In the genomic region with DNA sequence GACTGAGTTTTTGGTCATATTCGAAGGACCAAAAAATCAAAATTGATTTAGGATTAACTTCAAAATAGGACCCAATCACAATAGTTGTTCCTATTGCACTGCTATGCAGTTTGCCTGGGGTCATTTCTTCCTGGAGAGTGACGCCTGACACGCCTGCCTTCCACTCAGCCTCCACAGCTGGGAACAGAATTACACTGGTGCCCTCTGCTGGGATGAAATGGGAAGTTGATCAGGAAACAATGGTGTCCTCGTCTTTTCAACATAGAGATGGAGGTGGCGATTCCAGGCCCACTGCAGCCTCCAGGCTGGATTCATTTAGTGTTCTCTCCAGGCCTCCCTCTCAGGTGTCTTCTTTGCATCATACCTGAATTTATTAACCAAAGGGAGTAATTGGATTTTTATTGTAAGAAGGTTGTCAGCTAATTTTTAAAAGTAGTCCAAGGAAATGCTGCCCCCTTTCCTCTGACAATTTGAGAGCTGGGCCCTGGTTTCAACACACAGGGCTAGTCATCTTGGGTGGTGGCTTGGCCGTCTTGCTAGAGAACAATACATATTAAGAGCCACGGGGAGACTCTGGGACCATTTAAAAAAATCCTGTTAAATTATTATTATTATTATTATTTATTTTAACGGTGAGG, we compare ENCODE assay signal across 8 cellular contexts.
DNase-seq lines count a peak whose midpoint lies in the region; ATAC-seq and TF ChIP-seq lines count a peak whose summit lies in the region.

No MANE protein-coding gene starts in this region.

- no peak overlapping the region for H3K27ac Mint-ChIP-seq in CD8-positive, alpha-beta T cell
- no peak overlapping the region for H3K27ac Mint-ChIP-seq in activated CD4-positive, alpha-beta T cell treated with anti-CD3 and anti-CD28 coated beads, Interleukin-2, amount 10 ng/mL, durations not matched to agents 7 days and 5 days

- no peaks in the 10 kb centered on the region for H3K4me1 ChIP-seq in CD8-positive, alpha-beta T cell (ENCODE audit: insufficient read depth, low read length)

- intact Hi-C loops in CD8-positive, alpha-beta T cell (cut with DNase I, micrococcal nuclease) = loop anchor here (1.0 to 10.0 kb wide), 15 partner anchors 91 to 1308 kb away; no protein-coding TSS in a partner anchor

- CTCF ChIA-PET in CD8-positive, alpha-beta T cell (lab: Charles Lee) = interaction anchor here (0.5 to 1.9 kb wide), 11 partner anchors 10 to 1682 kb away, joined by 3 to 13 read pairs (median 3); no protein-coding TSS in a partner anchor
- CTCF ChIA-PET in activated CD4-positive, alpha-beta T cell treated with anti-CD3 and anti-CD28 coated beads, Interleukin-2, amount 10 ng/mL, durations not matched to agents 7 days and 5 days (lab: Charles Lee) = no interaction called here

- H3K4me3 Mint-ChIP-seq in CD8-positive, alpha-beta T cell = no peak overlapping the region
- H3K4me3 Mint-ChIP-seq in activated CD4-positive, alpha-beta T cell treated with anti-CD3 and anti-CD28 coated beads, Interleukin-2, amount 10 ng/mL, durations not matched to agents 7 days and 5 days = no peak overlapping the region

- no peaks in the 10 kb centered on the region for H3K9me3 Mint-ChIP-seq in CD8-positive, alpha-beta T cell
- no peaks in the 10 kb centered on the region for H3K9me3 Mint-ChIP-seq in activated CD4-positive, alpha-beta T cell treated with anti-CD3 and anti-CD28 coated beads, Interleukin-2, amount 10 ng/mL, durations not matched to agents 7 days and 5 days

- peaks cover 3% of the 10 kb centered on the region for H3K4me1 Mint-ChIP-seq in CD8-positive, alpha-beta T cell (ENCODE audit: low read depth)
- H3K4me1 Mint-ChIP-seq in activated CD4-positive, alpha-beta T cell treated with anti-CD3 and anti-CD28 coated beads, Interleukin-2, amount 10 ng/mL, durations not matched to agents 7 days and 5 days = no peaks in the 10 kb centered on the region

- H3K27me3 Mint-ChIP-seq in CD8-positive, alpha-beta T cell (ENCODE audit: low read depth) = peaks cover 3% of the 10 kb centered on the region
- no peaks in the 10 kb centered on the region for H3K27me3 Mint-ChIP-seq in activated CD4-positive, alpha-beta T cell treated with anti-CD3 and anti-CD28 coated beads, Interleukin-2, amount 10 ng/mL, durations not matched to agents 7 days and 5 days

- POLR2A ChIA-PET in CD8-positive, alpha-beta T cell (lab: Charles Lee) = no interaction called here
- POLR2A ChIA-PET in activated CD4-positive, alpha-beta T cell treated with anti-CD3 and anti-CD28 coated beads, Interleukin-2, amount 10 ng/mL, durations not matched to agents 7 days and 5 days (lab: Charles Lee) = no interaction called here

- H3K4me3 ChIP-seq in CD8-positive, alpha-beta T cell (ENCODE audit: low read depth, low read length) = no peak overlapping the region

- no peak overlapping the region for H3K27ac ChIP-seq in CD8-positive, alpha-beta T cell (ENCODE audit: low read depth, low read length)

- H3K9me3 ChIP-seq in CD8-positive, alpha-beta T cell (ENCODE audit: low read length) = no peaks in the 10 kb centered on the region

- DNase-seq in CD8-positive, alpha-beta T cell = peak; percentile 37 to 77 (median 54)
- DNase-seq in NCI-H510A (lab: John Stamatoyannopoulos, UW) (peak; percentile 12), dermis microvascular lymphatic vessel endothelial cell (ENCODE audit: low read depth in 2 of 2) (peak; percentile 56 to 73), medulla oblongata (ENCODE audit: extremely low spot score) (peak; percentile 93)
- peak; percentile 65 for DNase-seq in activated CD4-positive, alpha-beta T cell treated with anti-CD3 and anti-CD28 coated beads, Interleukin-2, amount 10 ng/mL, durations not matched to agents 7 days and 5 days
- DNase-seq in stimulated activated CD8-positive, alpha-beta memory T cell treated with anti-CD3 and anti-CD28 coated beads, Interleukin-15, amount 100 ng/mL, for 1 hour (ENCODE audit: low read depth) = peak; percentile 42

- no peaks in the 10 kb centered on the region for H3K36me3 Mint-ChIP-seq in CD8-positive, alpha-beta T cell
- no peaks in the 10 kb centered on the region for H3K36me3 Mint-ChIP-seq in activated CD4-positive, alpha-beta T cell treated with anti-CD3 and anti-CD28 coated beads, Interleukin-2, amount 10 ng/mL, durations not matched to agents 7 days and 5 days (ENCODE audit: low read depth)

- peak; percentile 88 for ATAC-seq in CD8-positive, alpha-beta T cell
- peak; percentile 97 for ATAC-seq in GM19395 (IDR thresholded peaks at IDR 0.05; ENCODE audit: unreplicated experiment)
- ATAC-seq in HG03457 (IDR thresholded peaks at IDR 0.05; ENCODE audit: unreplicated experiment) = peak; percentile 91

- no peaks in the 10 kb centered on the region for H3K36me3 ChIP-seq in CD8-positive, alpha-beta T cell (ENCODE audit: insufficient read depth, low read length)

- no peaks in the 10 kb centered on the region for H3K27me3 ChIP-seq in CD8-positive, alpha-beta T cell (ENCODE audit: insufficient read depth, low read length)

- TF ChIP-seq CTCF in CD8-positive, alpha-beta T cell (IDR thresholded peaks at IDR 0.05) = peak; percentile 69

Comparison
In these comparisons a context has a peak if more than half of its experiments do, and no peak if none do; other contexts are left out.
1. DNase-seq: peak in every context shown above with its lines; median percentile 93 in medulla oblongata; 65 in activated CD4-positive, alpha-beta T cell treated with anti-CD3 and anti-CD28 coated beads, Interleukin-2, amount 10 ng/mL, durations not matched to agents 7 days and 5 days; 64 in dermis microvascular lymphatic vessel endothelial cell; 54 in CD8-positive, alpha-beta T cell; 42 in stimulated activated CD8-positive, alpha-beta memory T cell treated with anti-CD3 and anti-CD28 coated beads, Interleukin-15, amount 100 ng/mL, for 1 hour; 12 in NCI-H510A.